Comparison of ENCODE assay signal across 9 cellular contexts in genomic region chr11:103202048-103202651, GRCh38.
DNase-seq lines count a peak whose midpoint lies in the region; ATAC-seq, FAIRE-seq and TF ChIP-seq lines count a peak whose summit lies in the region.
"Had no signal": no experiment of that assay in that cellular context is flagged by ENCODE, and none has a peak within 500 bp of the region (broad histone marks: within the 10 kb centered on the region; RNA-seq: fewer than 3 reads in every experiment).

No MANE protein-coding gene starts in this region.

- H3K27ac Mint-ChIP-seq in MCF 10A (ENCODE audit: low read depth, unreplicated experiment) = no peak overlapping the region
- H3K27ac Mint-ChIP-seq: activated naive CD4-positive, alpha-beta T cell treated with anti-CD3 and anti-CD28 coated beads, Interleukin-2, amount 50 U/mL, for 24 hours had no signal

- H3K9me3 Mint-ChIP-seq in MCF 10A (ENCODE audit: unreplicated experiment) = no peaks in the 10 kb centered on the region
- H3K9me3 Mint-ChIP-seq: activated naive CD4-positive, alpha-beta T cell treated with anti-CD3 and anti-CD28 coated beads, Interleukin-2, amount 50 U/mL, for 24 hours had no signal

- peak; percentile 37 for TF ChIP-seq CTCF in MCF 10A (IDR thresholded peaks at IDR 0.05; ENCODE audit: unreplicated experiment)
- TF ChIP-seq CTCF in breast epithelium (IDR thresholded peaks at IDR 0.05) = peak in 1 of 3 donors; percentile 26
- peak; percentile 74 for TF ChIP-seq CTCF in epithelial cell of proximal tubule (conservative IDR thresholded peaks at IDR 0.05; ENCODE audit: low read depth, low read length)

- H3K27me3 ChIP-seq in breast epithelium (no peaks in the 10 kb centered on the region), NT2/D1 (ENCODE audit: insufficient read depth, insufficient read length) (no peaks in the 10 kb centered on the region), small intestine (ENCODE audit: control insufficient read depth in 2 of 2, insufficient read depth in 2 of 2, low read length in 2 of 2) (no peaks in the 10 kb centered on the region)

- no peak overlapping the region for H3K9ac ChIP-seq in NT2/D1 (ENCODE audit: insufficient read length, low read depth)

- H3K4me3 ChIP-seq in breast epithelium (no peak overlapping the region), NT2/D1 (ENCODE audit: insufficient read length, low read depth) (no peak overlapping the region), epithelial cell of proximal tubule (ENCODE audit: low read depth, low read length) (no peak overlapping the region), small intestine (ENCODE audit: low read depth in 1 of 2, low read length in 2 of 2) (no peak overlapping the region)

- no peaks in the 10 kb centered on the region for H3K4me1 Mint-ChIP-seq in MCF 10A (ENCODE audit: insufficient read depth, unreplicated experiment)
- H3K4me1 Mint-ChIP-seq: activated naive CD4-positive, alpha-beta T cell treated with anti-CD3 and anti-CD28 coated beads, Interleukin-2, amount 50 U/mL, for 24 hours had no signal

- no peak for ATAC-seq in GM18873 (IDR thresholded peaks at IDR 0.05; ENCODE audit: low FRiP score, unreplicated experiment)

- no TSS peak for BruUV-seq in MCF 10A (replicated peaks; lab: Mats Ljungman, UMichigan)

- H3K4me3 Mint-ChIP-seq in MCF 10A (ENCODE audit: unreplicated experiment) = no peak overlapping the region
- H3K4me3 Mint-ChIP-seq: activated naive CD4-positive, alpha-beta T cell treated with anti-CD3 and anti-CD28 coated beads, Interleukin-2, amount 50 U/mL, for 24 hours had no signal

- TF ChIP-seq POLR2A in breast epithelium (IDR thresholded peaks at IDR 0.05) = no peak

- DNase-seq in MCF 10A (ENCODE audit: unreplicated experiment) (peak; percentile 54), breast epithelium (ENCODE audit: low spot score in 2 of 2) (no peak), NT2/D1 (ENCODE audit: low read depth, low spot score) (peak; percentile 1), epithelial cell of proximal tubule (ENCODE audit: low read depth) (peak; percentile 7), small intestine (peak; percentile 10), DMS79 (lab: John Stamatoyannopoulos, UW) (no peak)
- no peak for DNase-seq in activated CD4-positive, alpha-beta T cell treated with anti-CD3 and anti-CD28 coated beads for 4 hours

- H3K36me3 ChIP-seq in breast epithelium = peaks cover 11% of the 10 kb centered on the region
- no peaks in the 10 kb centered on the region for H3K36me3 ChIP-seq in NT2/D1 (ENCODE audit: insufficient read depth, insufficient read length, low read length)
- H3K36me3 ChIP-seq in small intestine (ENCODE audit: control insufficient read depth in 2 of 2, insufficient read depth in 2 of 2, low read length in 2 of 2) = no peaks in the 10 kb centered on the region

- H3K27me3 Mint-ChIP-seq in MCF 10A (ENCODE audit: insufficient read depth, unreplicated experiment) = no peaks in the 10 kb centered on the region
- H3K27me3 Mint-ChIP-seq: activated naive CD4-positive, alpha-beta T cell treated with anti-CD3 and anti-CD28 coated beads, Interleukin-2, amount 50 U/mL, for 24 hours had no signal

- CTCF ChIA-PET in MCF 10A (lab: Yijun Ruan, JAX) = interaction anchor here (0.5 to 1.7 kb wide), 7 partner anchors 9 to 400 kb away, joined by 3 to 6 read pairs (median 4); no protein-coding TSS in a partner anchor

- no peak overlapping the region for H3K27ac ChIP-seq in breast epithelium
- no peak overlapping the region for H3K27ac ChIP-seq in small intestine (ENCODE audit: low read depth in 1 of 2, low read length in 1 of 2)

- POLR2A ChIA-PET in MCF 10A (lab: Yijun Ruan, JAX) = interaction anchor here (0.6 to 0.7 kb wide), 2 partner anchors 9 to 24 kb away, joined by 3 to 4 read pairs; no protein-coding TSS in a partner anchor

- peaks cover 31% of the 10 kb centered on the region for H3K36me3 Mint-ChIP-seq in MCF 10A (ENCODE audit: insufficient read depth, unreplicated experiment)

- no peaks in the 10 kb centered on the region for H3K4me1 ChIP-seq in breast epithelium
- H3K4me1 ChIP-seq in NT2/D1 (ENCODE audit: insufficient read depth, insufficient read length) = no peaks in the 10 kb centered on the region
- no peaks in the 10 kb centered on the region for H3K4me1 ChIP-seq in small intestine (ENCODE audit: control insufficient read depth in 2 of 2, insufficient read depth in 1 of 2, low read depth in 1 of 2, low read length in 1 of 2)

- FAIRE-seq in small intestine (lab: Jason Lieb, UNC) = peak; percentile 55

- no peaks in the 10 kb centered on the region for H3K9me3 ChIP-seq in breast epithelium
- H3K9me3 ChIP-seq in NT2/D1 (ENCODE audit: insufficient read depth, low read length) = no peaks in the 10 kb centered on the region
- H3K9me3 ChIP-seq in small intestine (ENCODE audit: control insufficient read depth, low read depth) = no peaks in the 10 kb centered on the region

- intact Hi-C loops in MCF 10A (cut with micrococcal nuclease) (loop anchor here (1.0 to 5.0 kb wide), 2 partner anchors 125 to 399 kb away; no protein-coding TSS in a partner anchor), breast epithelium (cut with DNase I; ENCODE audit: low total_unique reads) (no loop called here)

- WGBS in small intestine, 3 donors = 55 to 67% (median 59%) methylated on average over 3 of the region's 3 CpGs

Comparison
In these comparisons a context has a peak if more than half of its experiments do, and no peak if none do; other contexts are left out.
1. DNase-seq: peak in MCF 10A (single experiment), NT2/D1 (single experiment), epithelial cell of proximal tubule (single experiment) and small intestine (single experiment); none in breast epithelium (0 of 2), activated CD4-positive, alpha-beta T cell treated with anti-CD3 and anti-CD28 coated beads for 4 hours (0 of 2) and DMS79 (single experiment).